Comparison of ENCODE assay signal across 1 cellular context in the genomic region with DNA sequence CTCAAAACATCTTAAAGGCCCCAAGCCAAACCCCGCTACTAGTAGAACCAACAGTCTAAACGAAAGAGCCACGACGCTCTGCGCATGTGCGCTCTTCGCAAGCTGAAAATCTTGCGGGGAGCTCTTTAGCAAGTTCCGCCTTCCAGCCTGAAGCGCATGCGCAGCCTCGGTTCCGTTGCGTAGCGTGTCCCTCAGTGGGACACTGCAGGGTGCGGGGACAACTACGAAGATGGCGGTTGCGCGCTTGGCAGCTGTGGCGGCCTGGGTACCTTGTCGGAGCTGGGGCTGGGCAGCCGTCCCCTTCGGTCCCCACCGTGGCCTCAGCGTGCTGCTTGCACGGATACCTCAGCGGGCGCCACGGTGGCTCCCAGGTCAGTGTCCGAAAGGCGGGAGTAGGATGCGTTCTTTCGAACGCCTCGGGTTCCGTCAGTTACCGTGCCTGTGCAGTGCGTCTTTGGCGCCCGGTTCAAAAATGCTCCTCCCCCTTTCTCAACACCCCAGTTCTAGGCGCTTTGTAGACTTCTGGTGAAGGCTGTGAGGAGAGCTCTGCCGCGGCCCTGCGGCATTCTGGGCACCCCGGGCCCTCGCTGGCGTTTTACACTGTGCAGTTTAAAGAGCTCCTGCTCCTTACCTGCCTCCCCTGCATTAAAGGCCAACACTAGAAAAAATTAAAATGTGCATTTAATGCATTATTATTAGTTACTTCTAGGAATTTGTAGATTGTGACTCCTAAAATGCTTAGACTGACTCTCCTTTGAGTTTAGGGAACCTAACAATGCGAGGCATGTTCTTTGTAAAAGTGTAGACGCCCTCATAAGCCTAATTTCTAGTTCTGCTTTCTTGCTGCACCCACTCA.
TF ChIP-seq lines count a peak whose summit lies in the region.

A gene (plus strand): TSS at position 194 of the 856 bp plus-strand sequence. CDS start 36 bp downstream, at position 230.

TF ChIP-seq in HepG2, 621 proteins besides CTCF, POLR2A, EP300 and RAD21 (continued from another document and continues in another):
- TF ChIP-seq, protein P1, sequence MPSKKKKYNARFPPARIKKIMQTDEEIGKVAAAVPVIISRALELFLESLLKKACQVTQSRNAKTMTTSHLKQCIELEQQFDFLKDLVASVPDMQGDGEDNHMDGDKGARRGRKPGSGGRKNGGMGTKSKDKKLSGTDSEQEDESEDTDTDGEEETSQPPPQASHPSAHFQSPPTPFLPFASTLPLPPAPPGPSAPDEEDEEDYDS (CRISPR knock-in tag; IDR thresholded peaks at IDR 0.05) = peak; percentile 76
- TF ChIP-seq, protein P2, sequence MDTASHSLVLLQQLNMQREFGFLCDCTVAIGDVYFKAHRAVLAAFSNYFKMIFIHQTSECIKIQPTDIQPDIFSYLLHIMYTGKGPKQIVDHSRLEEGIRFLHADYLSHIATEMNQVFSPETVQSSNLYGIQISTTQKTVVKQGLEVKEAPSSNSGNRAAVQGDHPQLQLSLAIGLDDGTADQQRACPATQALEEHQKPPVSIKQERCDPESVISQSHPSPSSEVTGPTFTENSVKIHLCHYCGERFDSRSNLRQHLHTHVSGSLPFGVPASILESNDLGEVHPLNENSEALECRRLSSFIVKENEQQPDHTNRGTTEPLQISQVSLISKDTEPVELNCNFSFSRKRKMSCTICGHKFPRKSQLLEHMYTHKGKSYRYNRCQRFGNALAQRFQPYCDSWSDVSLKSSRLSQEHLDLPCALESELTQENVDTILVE (CRISPR knock-in tag; IDR thresholded peaks at IDR 0.05) = peak; percentile 77; the same call in 1 of the 2 replicates
- TF ChIP-seq HDAC6 (IDR thresholded peaks at IDR 0.05; ENCODE audit: low read depth, low read length) = no peak
- no peak for TF ChIP-seq MIXL1 (CRISPR knock-in tag; IDR thresholded peaks at IDR 0.05)
- TF ChIP-seq, protein P3, sequence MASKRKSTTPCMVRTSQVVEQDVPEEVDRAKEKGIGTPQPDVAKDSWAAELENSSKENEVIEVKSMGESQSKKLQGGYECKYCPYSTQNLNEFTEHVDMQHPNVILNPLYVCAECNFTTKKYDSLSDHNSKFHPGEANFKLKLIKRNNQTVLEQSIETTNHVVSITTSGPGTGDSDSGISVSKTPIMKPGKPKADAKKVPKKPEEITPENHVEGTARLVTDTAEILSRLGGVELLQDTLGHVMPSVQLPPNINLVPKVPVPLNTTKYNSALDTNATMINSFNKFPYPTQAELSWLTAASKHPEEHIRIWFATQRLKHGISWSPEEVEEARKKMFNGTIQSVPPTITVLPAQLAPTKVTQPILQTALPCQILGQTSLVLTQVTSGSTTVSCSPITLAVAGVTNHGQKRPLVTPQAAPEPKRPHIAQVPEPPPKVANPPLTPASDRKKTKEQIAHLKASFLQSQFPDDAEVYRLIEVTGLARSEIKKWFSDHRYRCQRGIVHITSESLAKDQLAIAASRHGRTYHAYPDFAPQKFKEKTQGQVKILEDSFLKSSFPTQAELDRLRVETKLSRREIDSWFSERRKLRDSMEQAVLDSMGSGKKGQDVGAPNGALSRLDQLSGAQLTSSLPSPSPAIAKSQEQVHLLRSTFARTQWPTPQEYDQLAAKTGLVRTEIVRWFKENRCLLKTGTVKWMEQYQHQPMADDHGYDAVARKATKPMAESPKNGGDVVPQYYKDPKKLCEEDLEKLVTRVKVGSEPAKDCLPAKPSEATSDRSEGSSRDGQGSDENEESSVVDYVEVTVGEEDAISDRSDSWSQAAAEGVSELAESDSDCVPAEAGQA (IDR thresholded peaks at IDR 0.05; ENCODE audit: low read depth) = peak; percentile 48; the same call in 1 of the 2 replicates
- TF ChIP-seq, protein P3 (CRISPR knock-in tag; IDR thresholded peaks at IDR 0.05; ENCODE audit: borderline replicate concordance) = no peak
- no peak; the same call in 1 of the 2 replicates for TF ChIP-seq PHF20 (CRISPR knock-in tag; IDR thresholded peaks at IDR 0.05)
- TF ChIP-seq, protein P4, sequence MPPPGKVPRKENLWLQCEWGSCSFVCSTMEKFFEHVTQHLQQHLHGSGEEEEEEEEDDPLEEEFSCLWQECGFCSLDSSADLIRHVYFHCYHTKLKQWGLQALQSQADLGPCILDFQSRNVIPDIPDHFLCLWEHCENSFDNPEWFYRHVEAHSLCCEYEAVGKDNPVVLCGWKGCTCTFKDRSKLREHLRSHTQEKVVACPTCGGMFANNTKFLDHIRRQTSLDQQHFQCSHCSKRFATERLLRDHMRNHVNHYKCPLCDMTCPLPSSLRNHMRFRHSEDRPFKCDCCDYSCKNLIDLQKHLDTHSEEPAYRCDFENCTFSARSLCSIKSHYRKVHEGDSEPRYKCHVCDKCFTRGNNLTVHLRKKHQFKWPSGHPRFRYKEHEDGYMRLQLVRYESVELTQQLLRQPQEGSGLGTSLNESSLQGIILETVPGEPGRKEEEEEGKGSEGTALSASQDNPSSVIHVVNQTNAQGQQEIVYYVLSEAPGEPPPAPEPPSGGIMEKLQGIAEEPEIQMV (CRISPR knock-in tag; IDR thresholded peaks at IDR 0.05; ENCODE audit: low read depth) = peak; percentile 39; the same call in 1 of the 2 replicates
- TF ChIP-seq HOXA3 (CRISPR knock-in tag; IDR thresholded peaks at IDR 0.05) = peak; percentile 91
- TF ChIP-seq ZSCAN25 (CRISPR knock-in tag; IDR thresholded peaks at IDR 0.05) = no peak
- TF ChIP-seq, protein P5, sequence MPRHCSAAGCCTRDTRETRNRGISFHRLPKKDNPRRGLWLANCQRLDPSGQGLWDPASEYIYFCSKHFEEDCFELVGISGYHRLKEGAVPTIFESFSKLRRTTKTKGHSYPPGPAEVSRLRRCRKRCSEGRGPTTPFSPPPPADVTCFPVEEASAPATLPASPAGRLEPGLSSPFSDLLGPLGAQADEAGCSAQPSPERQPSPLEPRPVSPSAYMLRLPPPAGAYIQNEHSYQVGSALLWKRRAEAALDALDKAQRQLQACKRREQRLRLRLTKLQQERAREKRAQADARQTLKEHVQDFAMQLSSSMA (CRISPR knock-in tag; IDR thresholded peaks at IDR 0.05) = peak; percentile 87
- peak; percentile 65; the same call in 1 of the 2 replicates for TF ChIP-seq RFXAP (CRISPR knock-in tag; IDR thresholded peaks at IDR 0.05; ENCODE audit: borderline replicate concordance)
- TF ChIP-seq PHF21A (CRISPR knock-in tag; IDR thresholded peaks at IDR 0.05) = no peak
- TF ChIP-seq ZNF264 (CRISPR knock-in tag; IDR thresholded peaks at IDR 0.05) = peak; percentile 67; the same call in 1 of the 2 replicates
- TF ChIP-seq, protein P6, sequence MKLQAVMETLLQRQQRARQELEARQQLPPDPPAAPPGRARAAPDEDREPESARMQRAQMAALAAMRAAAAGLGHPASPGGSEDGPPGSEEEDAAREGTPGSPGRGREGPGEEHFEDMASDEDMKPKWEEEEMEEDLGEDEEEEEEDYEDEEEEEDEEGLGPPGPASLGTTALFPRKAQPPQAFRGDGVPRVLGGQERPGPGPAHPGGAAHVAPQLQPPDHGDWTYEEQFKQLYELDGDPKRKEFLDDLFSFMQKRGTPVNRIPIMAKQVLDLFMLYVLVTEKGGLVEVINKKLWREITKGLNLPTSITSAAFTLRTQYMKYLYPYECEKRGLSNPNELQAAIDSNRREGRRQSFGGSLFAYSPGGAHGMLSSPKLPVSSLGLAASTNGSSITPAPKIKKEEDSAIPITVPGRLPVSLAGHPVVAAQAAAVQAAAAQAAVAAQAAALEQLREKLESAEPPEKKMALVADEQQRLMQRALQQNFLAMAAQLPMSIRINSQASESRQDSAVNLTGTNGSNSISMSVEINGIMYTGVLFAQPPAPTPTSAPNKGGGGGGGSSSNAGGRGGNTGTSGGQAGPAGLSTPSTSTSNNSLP (IDR thresholded peaks at IDR 0.05; ENCODE audit: low read depth, low read length) = no peak
- TF ChIP-seq, protein P7, sequence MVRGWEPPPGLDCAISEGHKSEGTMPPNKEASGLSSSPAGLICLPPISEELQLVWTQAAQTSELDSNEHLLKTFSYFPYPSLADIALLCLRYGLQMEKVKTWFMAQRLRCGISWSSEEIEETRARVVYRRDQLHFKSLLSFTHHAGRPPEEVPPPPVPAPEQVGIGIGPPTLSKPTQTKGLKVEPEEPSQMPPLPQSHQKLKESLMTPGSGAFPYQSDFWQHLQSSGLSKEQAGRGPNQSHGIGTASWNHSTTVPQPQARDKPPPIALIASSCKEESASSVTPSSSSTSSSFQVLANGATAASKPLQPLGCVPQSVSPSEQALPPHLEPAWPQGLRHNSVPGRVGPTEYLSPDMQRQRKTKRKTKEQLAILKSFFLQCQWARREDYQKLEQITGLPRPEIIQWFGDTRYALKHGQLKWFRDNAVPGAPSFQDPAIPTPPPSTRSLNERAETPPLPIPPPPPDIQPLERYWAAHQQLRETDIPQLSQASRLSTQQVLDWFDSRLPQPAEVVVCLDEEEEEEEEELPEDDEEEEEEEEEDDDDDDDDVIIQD (CRISPR knock-in tag; IDR thresholded peaks at IDR 0.05; ENCODE audit: low read depth) = peak; percentile 83
- TF ChIP-seq, protein P8, sequence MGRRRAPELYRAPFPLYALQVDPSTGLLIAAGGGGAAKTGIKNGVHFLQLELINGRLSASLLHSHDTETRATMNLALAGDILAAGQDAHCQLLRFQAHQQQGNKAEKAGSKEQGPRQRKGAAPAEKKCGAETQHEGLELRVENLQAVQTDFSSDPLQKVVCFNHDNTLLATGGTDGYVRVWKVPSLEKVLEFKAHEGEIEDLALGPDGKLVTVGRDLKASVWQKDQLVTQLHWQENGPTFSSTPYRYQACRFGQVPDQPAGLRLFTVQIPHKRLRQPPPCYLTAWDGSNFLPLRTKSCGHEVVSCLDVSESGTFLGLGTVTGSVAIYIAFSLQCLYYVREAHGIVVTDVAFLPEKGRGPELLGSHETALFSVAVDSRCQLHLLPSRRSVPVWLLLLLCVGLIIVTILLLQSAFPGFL (CRISPR knock-in tag; IDR thresholded peaks at IDR 0.05) = 0 out of 2 replicates have a peak, but pooled peaks have one; percentile 70
- TF ChIP-seq, protein P9, sequence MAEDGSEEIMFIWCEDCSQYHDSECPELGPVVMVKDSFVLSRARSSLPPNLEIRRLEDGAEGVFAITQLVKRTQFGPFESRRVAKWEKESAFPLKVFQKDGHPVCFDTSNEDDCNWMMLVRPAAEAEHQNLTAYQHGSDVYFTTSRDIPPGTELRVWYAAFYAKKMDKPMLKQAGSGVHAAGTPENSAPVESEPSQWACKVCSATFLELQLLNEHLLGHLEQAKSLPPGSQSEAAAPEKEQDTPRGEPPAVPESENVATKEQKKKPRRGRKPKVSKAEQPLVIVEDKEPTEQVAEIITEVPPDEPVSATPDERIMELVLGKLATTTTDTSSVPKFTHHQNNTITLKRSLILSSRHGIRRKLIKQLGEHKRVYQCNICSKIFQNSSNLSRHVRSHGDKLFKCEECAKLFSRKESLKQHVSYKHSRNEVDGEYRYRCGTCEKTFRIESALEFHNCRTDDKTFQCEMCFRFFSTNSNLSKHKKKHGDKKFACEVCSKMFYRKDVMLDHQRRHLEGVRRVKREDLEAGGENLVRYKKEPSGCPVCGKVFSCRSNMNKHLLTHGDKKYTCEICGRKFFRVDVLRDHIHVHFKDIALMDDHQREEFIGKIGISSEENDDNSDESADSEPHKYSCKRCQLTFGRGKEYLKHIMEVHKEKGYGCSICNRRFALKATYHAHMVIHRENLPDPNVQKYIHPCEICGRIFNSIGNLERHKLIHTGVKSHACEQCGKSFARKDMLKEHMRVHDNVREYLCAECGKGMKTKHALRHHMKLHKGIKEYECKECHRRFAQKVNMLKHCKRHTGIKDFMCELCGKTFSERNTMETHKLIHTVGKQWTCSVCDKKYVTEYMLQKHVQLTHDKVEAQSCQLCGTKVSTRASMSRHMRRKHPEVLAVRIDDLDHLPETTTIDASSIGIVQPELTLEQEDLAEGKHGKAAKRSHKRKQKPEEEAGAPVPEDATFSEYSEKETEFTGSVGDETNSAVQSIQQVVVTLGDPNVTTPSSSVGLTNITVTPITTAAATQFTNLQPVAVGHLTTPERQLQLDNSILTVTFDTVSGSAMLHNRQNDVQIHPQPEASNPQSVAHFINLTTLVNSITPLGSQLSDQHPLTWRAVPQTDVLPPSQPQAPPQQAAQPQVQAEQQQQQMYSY (CRISPR knock-in tag; IDR thresholded peaks at IDR 0.05) = no peak
- no peak for TF ChIP-seq FOXA1 (IDR thresholded peaks at IDR 0.05)
- 0 out of 2 replicates have a peak, but pooled peaks have one; percentile 5 for TF ChIP-seq FOXA1 (CRISPR knock-in tag; IDR thresholded peaks at IDR 0.05)
- peak; percentile 62 for TF ChIP-seq RXRB (CRISPR knock-in tag; IDR thresholded peaks at IDR 0.05; ENCODE audit: borderline replicate concordance)
- TF ChIP-seq, protein P10, sequence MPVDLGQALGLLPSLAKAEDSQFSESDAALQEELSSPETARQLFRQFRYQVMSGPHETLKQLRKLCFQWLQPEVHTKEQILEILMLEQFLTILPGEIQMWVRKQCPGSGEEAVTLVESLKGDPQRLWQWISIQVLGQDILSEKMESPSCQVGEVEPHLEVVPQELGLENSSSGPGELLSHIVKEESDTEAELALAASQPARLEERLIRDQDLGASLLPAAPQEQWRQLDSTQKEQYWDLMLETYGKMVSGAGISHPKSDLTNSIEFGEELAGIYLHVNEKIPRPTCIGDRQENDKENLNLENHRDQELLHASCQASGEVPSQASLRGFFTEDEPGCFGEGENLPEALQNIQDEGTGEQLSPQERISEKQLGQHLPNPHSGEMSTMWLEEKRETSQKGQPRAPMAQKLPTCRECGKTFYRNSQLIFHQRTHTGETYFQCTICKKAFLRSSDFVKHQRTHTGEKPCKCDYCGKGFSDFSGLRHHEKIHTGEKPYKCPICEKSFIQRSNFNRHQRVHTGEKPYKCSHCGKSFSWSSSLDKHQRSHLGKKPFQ (CRISPR knock-in tag; IDR thresholded peaks at IDR 0.05; ENCODE audit: insufficient replicate concordance) = peak; percentile 70
